1 cellular context compared by ENCODE assay signal in the genomic region with DNA sequence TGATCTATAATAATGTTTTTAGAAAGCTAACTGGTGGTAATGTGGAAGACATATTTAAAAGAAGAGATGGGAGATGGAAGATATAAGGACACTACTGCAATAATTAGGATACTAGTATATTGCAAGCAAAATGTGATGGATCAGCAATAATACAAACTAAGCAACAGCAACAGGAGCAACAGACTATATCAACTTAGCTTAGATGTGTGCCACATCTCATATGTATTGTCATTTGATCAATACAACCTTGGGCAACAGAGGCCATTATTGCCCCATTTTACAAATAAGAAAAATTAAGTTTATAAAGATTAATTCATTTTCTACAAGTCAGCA.
TF ChIP-seq lines count a peak whose summit lies in the region.

No MANE protein-coding gene starts in this region.

TF ChIP-seq in HepG2, 621 proteins besides CTCF, POLR2A, EP300 and RAD21:
- no peak for TF ChIP-seq ZNF598 (CRISPR knock-in tag; IDR thresholded peaks at IDR 0.05; ENCODE audit: borderline replicate concordance)
- TF ChIP-seq ZNF33A (CRISPR knock-in tag; IDR thresholded peaks at IDR 0.05; ENCODE audit: borderline replicate concordance): no peak
- TF ChIP-seq MAFF (IDR thresholded peaks at IDR 0.05; ENCODE audit: low read depth, low read length): peak; percentile 91
- TF ChIP-seq, protein P1, sequence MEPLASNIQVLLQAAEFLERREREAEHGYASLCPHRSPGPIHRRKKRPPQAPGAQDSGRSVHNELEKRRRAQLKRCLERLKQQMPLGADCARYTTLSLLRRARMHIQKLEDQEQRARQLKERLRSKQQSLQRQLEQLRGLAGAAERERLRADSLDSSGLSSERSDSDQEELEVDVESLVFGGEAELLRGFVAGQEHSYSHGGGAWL (CRISPR knock-in tag; IDR thresholded peaks at IDR 0.05): no peak
- TF ChIP-seq, protein P2, sequence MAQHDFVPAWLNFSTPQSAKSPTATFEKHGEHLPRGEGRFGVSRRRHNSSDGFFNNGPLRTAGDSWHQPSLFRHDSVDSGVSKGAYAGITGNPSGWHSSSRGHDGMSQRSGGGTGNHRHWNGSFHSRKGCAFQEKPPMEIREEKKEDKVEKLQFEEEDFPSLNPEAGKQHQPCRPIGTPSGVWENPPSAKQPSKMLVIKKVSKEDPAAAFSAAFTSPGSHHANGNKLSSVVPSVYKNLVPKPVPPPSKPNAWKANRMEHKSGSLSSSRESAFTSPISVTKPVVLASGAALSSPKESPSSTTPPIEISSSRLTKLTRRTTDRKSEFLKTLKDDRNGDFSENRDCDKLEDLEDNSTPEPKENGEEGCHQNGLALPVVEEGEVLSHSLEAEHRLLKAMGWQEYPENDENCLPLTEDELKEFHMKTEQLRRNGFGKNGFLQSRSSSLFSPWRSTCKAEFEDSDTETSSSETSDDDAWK (CRISPR knock-in tag; IDR thresholded peaks at IDR 0.05): no peak
- no peak for TF ChIP-seq ZNF703 (CRISPR knock-in tag; IDR thresholded peaks at IDR 0.05; ENCODE audit: borderline replicate concordance)
- TF ChIP-seq NFRKB (IDR thresholded peaks at IDR 0.05): no peak
- peak; percentile 47 for TF ChIP-seq RBFOX2 (IDR thresholded peaks at IDR 0.05; ENCODE audit: low read depth, low read length)
- TF ChIP-seq MAFK (conservative IDR thresholded peaks at IDR 0.05 in 1 of 2, IDR thresholded peaks at IDR 0.05 in 1 of 2; ENCODE audit: low read length in 2 of 2): peak; percentile 91 to 94
- no peak for TF ChIP-seq ZNF589 (CRISPR knock-in tag; conservative IDR thresholded peaks at IDR 0.05)
- no peak for TF ChIP-seq NCOR1 (IDR thresholded peaks at IDR 0.05; ENCODE audit: borderline replicate concordance, low read length)
- TF ChIP-seq, protein P3, sequence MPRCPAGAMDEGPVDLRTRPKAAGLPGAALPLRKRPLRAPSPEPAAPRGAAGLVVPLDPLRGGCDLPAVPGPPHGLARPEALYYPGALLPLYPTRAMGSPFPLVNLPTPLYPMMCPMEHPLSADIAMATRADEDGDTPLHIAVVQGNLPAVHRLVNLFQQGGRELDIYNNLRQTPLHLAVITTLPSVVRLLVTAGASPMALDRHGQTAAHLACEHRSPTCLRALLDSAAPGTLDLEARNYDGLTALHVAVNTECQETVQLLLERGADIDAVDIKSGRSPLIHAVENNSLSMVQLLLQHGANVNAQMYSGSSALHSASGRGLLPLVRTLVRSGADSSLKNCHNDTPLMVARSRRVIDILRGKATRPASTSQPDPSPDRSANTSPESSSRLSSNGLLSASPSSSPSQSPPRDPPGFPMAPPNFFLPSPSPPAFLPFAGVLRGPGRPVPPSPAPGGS (CRISPR knock-in tag; IDR thresholded peaks at IDR 0.05): no peak
- TF ChIP-seq, protein P4, sequence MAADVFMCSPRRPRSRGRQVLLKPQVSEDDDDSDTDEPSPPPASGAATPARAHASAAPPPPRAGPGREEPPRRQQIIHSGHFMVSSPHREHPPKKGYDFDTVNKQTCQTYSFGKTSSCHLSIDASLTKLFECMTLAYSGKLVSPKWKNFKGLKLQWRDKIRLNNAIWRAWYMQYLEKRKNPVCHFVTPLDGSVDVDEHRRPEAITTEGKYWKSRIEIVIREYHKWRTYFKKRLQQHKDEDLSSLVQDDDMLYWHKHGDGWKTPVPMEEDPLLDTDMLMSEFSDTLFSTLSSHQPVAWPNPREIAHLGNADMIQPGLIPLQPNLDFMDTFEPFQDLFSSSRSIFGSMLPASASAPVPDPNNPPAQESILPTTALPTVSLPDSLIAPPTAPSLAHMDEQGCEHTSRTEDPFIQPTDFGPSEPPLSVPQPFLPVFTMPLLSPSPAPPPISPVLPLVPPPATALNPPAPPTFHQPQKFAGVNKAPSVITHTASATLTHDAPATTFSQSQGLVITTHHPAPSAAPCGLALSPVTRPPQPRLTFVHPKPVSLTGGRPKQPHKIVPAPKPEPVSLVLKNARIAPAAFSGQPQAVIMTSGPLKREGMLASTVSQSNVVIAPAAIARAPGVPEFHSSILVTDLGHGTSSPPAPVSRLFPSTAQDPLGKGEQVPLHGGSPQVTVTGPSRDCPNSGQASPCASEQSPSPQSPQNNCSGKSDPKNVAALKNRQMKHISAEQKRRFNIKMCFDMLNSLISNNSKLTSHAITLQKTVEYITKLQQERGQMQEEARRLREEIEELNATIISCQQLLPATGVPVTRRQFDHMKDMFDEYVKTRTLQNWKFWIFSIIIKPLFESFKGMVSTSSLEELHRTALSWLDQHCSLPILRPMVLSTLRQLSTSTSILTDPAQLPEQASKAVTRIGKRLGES (CRISPR knock-in tag; IDR thresholded peaks at IDR 0.05; ENCODE audit: borderline replicate concordance): no peak
- TF ChIP-seq, protein P5, sequence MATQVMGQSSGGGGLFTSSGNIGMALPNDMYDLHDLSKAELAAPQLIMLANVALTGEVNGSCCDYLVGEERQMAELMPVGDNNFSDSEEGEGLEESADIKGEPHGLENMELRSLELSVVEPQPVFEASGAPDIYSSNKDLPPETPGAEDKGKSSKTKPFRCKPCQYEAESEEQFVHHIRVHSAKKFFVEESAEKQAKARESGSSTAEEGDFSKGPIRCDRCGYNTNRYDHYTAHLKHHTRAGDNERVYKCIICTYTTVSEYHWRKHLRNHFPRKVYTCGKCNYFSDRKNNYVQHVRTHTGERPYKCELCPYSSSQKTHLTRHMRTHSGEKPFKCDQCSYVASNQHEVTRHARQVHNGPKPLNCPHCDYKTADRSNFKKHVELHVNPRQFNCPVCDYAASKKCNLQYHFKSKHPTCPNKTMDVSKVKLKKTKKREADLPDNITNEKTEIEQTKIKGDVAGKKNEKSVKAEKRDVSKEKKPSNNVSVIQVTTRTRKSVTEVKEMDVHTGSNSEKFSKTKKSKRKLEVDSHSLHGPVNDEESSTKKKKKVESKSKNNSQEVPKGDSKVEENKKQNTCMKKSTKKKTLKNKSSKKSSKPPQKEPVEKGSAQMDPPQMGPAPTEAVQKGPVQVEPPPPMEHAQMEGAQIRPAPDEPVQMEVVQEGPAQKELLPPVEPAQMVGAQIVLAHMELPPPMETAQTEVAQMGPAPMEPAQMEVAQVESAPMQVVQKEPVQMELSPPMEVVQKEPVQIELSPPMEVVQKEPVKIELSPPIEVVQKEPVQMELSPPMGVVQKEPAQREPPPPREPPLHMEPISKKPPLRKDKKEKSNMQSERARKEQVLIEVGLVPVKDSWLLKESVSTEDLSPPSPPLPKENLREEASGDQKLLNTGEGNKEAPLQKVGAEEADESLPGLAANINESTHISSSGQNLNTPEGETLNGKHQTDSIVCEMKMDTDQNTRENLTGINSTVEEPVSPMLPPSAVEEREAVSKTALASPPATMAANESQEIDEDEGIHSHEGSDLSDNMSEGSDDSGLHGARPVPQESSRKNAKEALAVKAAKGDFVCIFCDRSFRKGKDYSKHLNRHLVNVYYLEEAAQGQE (IDR thresholded peaks at IDR 0.05; ENCODE audit: borderline replicate concordance in 1 of 2, low read depth in 1 of 2, low read length in 2 of 2): no peak
- no peak for TF ChIP-seq ZNF350 (CRISPR knock-in tag; IDR thresholded peaks at IDR 0.05; ENCODE audit: borderline replicate concordance, low read depth)
- TF ChIP-seq MATR3 (CRISPR knock-in tag; IDR thresholded peaks at IDR 0.05): no peak
- no peak for TF ChIP-seq HNF4A (CRISPR knock-in tag; IDR thresholded peaks at IDR 0.05)
- TF ChIP-seq ZNF230 (CRISPR knock-in tag; IDR thresholded peaks at IDR 0.05): no peak
- TF ChIP-seq SOX13 (IDR thresholded peaks at IDR 0.05): no peak
- no peak for TF ChIP-seq SOX13 (CRISPR knock-in tag; conservative IDR thresholded peaks at IDR 0.05 in 1 of 2, IDR thresholded peaks at IDR 0.05 in 1 of 2)
- TF ChIP-seq, protein P6, sequence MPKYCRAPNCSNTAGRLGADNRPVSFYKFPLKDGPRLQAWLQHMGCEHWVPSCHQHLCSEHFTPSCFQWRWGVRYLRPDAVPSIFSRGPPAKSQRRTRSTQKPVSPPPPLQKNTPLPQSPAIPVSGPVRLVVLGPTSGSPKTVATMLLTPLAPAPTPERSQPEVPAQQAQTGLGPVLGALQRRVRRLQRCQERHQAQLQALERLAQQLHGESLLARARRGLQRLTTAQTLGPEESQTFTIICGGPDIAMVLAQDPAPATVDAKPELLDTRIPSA (CRISPR knock-in tag; IDR thresholded peaks at IDR 0.05; ENCODE audit: borderline replicate concordance): no peak
- no peak for TF ChIP-seq KLF9 (CRISPR knock-in tag; IDR thresholded peaks at IDR 0.05; ENCODE audit: low read depth)
- 0 out of 2 replicates have a peak, but pooled peaks have one; percentile 60 for TF ChIP-seq ZNF101 (CRISPR knock-in tag; IDR thresholded peaks at IDR 0.05; ENCODE audit: borderline replicate concordance, low read depth)
